ENCODE assay signal across 37 cellular contexts in genomic region chrX:118878977-118879376, GRCh38. TPM values are rescaled to one million over a fixed set of nuclear protein-coding genes. Genes with fewer than 3 reads are reported as not detected.
"Had no signal": no experiment of that assay in that cellular context is flagged by ENCODE, and none has a peak within 500 bp of the region (broad histone marks: within the 10 kb centered on the region; RNA-seq: fewer than 3 reads in every experiment).

No MANE protein-coding gene starts in this region.

- DNase-seq: Karpas-422, Kasumi-1, MG63, MM.1S, MV-4-11, NCI-H1048, NCI-H1092, NCI-H1092 treated with DMSO at 0.1 percent for 48 hours, NCI-H1105, NCI-H1105 treated with DMSO at 0.1 percent for 48 hours, NCI-H1417, NCI-H1417 treated with DMSO at 0.1 percent for 48 hours, NCI-H1436, NCI-H1436 treated with DMSO at 0.1 percent for 48 hours, NCI-H146, NCI-H1694, NCI-H1694 treated with DMSO at 0.1 percent for 48 hours, NCI-H187, NCI-H187 treated with DMSO at 0.1 percent for 48 hours, NCI-H1930, NCI-H2029, NCI-H2029 treated with DMSO at 0.1 percent for 48 hours, NCI-H2081, NCI-H2081 treated with DMSO at 0.1 percent for 48 hours, NCI-H2107, NCI-H2171, NCI-H2227 treated with DMSO at 0.1 percent for 48 hours, NCI-H226, NCI-H345, NCI-H446, NCI-H446 treated with DMSO at 0.1 percent for 48 hours, NCI-H510A, NCI-H510A treated with DMSO at 0.1 percent for 48 hours, NCI-H524, NCI-H524 treated with DMSO at 0.1 percent for 48 hours had no signal

- H3K36me3 ChIP-seq: MG63 had no signal

- H3K27me3 ChIP-seq: MG63 had no signal

- H3K9me3 ChIP-seq: MG63 had no signal

- H3K4me3 ChIP-seq: MG63 had no signal

RNA-seq across cellular contexts. Expression of gene ZCCHC12, which starts 55.4 kb away (rescaled TPM):
- total RNA-seq: LHCN-M2, MCF 10A had no signal
